9 cellular contexts compared by ENCODE assay signal in the genomic region with DNA sequence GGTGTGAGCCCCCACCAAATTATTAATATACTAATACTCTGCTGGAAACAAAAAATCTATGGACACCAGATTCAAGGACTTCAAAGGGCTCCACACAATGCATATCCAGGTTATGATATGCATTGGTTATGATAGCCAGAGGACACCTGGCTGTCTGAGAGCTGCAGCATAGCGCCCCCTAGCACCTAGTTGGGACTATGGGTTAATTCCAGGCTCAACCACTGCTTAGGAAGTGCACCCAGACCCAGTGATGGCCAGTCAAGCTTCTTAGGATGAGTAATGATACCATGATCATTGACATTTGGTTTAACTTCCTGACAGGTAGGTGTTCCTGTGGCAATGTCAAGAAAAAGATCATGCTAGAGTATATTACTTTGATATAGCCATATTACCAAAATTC. TPM values are rescaled to one million over a fixed set of nuclear protein-coding genes. Genes with fewer than 3 reads are reported as not detected.
DNase-seq lines count a peak whose midpoint lies in the region; ATAC-seq and TF ChIP-seq lines count a peak whose summit lies in the region.
"Had no signal": no experiment of that assay in that cellular context is flagged by ENCODE, and none has a peak within 500 bp of the region (broad histone marks: within the 10 kb centered on the region; RNA-seq: fewer than 3 reads in every experiment).

No MANE protein-coding gene starts in this region.

- ATAC-seq in HCT116 (peak; percentile 89), GM19035 (IDR thresholded peaks at IDR 0.05; ENCODE audit: unreplicated experiment) (no peak)
- ATAC-seq: T-cell had no signal

- DNase-seq in ELR (ENCODE audit: low read depth) (peak; percentile 56), HCT116 (ENCODE audit: low read depth, low spot score) (peak; percentile 16), SJCRH30 (peak; percentile 24 to 54), islet precursor cell (peak; percentile 70), Peyer's patch (no peak), lower leg skin (ENCODE audit: low spot score in 2 of 2) (no peak)
- DNase-seq: T-cell, tibial artery had no signal

- H3K27ac ChIP-seq in HCT116 (ENCODE audit: low read depth, low read length), result no peak overlapping the region
- H3K27ac ChIP-seq in SJCRH30, result no peak overlapping the region
- H3K27ac ChIP-seq in Peyer's patch, result no peak overlapping the region
- H3K27ac ChIP-seq: tibial artery had no signal

- CTCF ChIA-PET in HCT116 (lab: Charles Lee), result interaction anchor here (0.8 to 1.2 kb wide), 5 partner anchors 9 to 147 kb away, joined by 3 to 4 read pairs (median 3); no protein-coding TSS in a partner anchor

- H3K4me3 ChIP-seq in HCT116 (replicated peaks in 1 of 2; ENCODE audit: low read depth in 1 of 2, low read length in 2 of 2) (no peak overlapping the region), SJCRH30 (no peak overlapping the region), Peyer's patch (no peak overlapping the region), lower leg skin (ENCODE audit: low read depth, poor library complexity, severe bottlenecking) (no peak overlapping the region)
- H3K4me3 ChIP-seq: tibial artery had no signal

- 7 to 13% methylated on average over 1 of the region's 1 CpG for WGBS in lower leg skin, 2 donors

- no peaks in the 10 kb centered on the region for H3K36me3 ChIP-seq in HCT116 (ENCODE audit: control insufficient read depth in 1 of 2, insufficient read depth in 2 of 2, low read length in 2 of 2)
- H3K36me3 ChIP-seq in SJCRH30, result no peaks in the 10 kb centered on the region
- H3K36me3 ChIP-seq in Peyer's patch, result no peaks in the 10 kb centered on the region
- H3K36me3 ChIP-seq: tibial artery had no signal

- no peaks in the 10 kb centered on the region for H3K9me3 ChIP-seq in HCT116 (ENCODE audit: control insufficient read depth in 1 of 2, insufficient read depth in 1 of 2, low read depth in 1 of 2, low read length in 2 of 2)
- H3K9me3 ChIP-seq in SJCRH30 (replicated peaks), result no peaks in the 10 kb centered on the region
- no peaks in the 10 kb centered on the region for H3K9me3 ChIP-seq in Peyer's patch
- H3K9me3 ChIP-seq: tibial artery had no signal

- H3K9me2 ChIP-seq in HCT116 (ENCODE audit: insufficient read depth), result no peaks in the 10 kb centered on the region

- H3K27me3 ChIP-seq in HCT116 (ENCODE audit: insufficient read depth, low read length) (no peaks in the 10 kb centered on the region), SJCRH30 (no peaks in the 10 kb centered on the region), Peyer's patch (no peaks in the 10 kb centered on the region)
- H3K27me3 ChIP-seq: tibial artery had no signal

- no peak for TF ChIP-seq POLR2A in HCT116 (IDR thresholded peaks at IDR 0.05; ENCODE audit: borderline replicate concordance, extremely low read depth, insufficient read depth, insufficient read length)
- no peak for TF ChIP-seq POLR2A in Peyer's patch (IDR thresholded peaks at IDR 0.05)
- TF ChIP-seq POLR2A in lower leg skin (IDR thresholded peaks at IDR 0.05), result no peak

- no peak overlapping the region for H3K9ac ChIP-seq in HCT116 (ENCODE audit: low read length)

- TF ChIP-seq CTCF in HCT116 (IDR thresholded peaks at IDR 0.05 in 2 of 3, conservative IDR thresholded peaks at IDR 0.05 in 1 of 3; ENCODE audit: borderline replicate concordance in 1 of 3, insufficient read depth in 1 of 3, low read depth in 2 of 3, low read length in 2 of 3) (peak in 2 of 3 experiments; percentile 67 to 70; a peak in 4 of 6 replicates), Peyer's patch (IDR thresholded peaks at IDR 0.05) (peak in 2 of 6 experiments; percentile 12 to 30), lower leg skin (IDR thresholded peaks at IDR 0.05) (no peak)

- H3K79me2 ChIP-seq in HCT116 (ENCODE audit: insufficient read depth, low read length), result no peaks in the 10 kb centered on the region

- TF ChIP-seq RAD21 in HCT116 (IDR thresholded peaks at IDR 0.05; ENCODE audit: low read depth), result peak; percentile 51

- intact Hi-C loops in HCT116 (cut with micrococcal nuclease), result no loop called here
- intact Hi-C loops in lower leg skin (cut with DNase I; ENCODE audit: low total_unique reads), result no loop called here

- H3K4me1 ChIP-seq in HCT116 (ENCODE audit: control insufficient read depth in 1 of 2, insufficient read depth in 2 of 2, low read length in 2 of 2) (no peaks in the 10 kb centered on the region), SJCRH30 (no peaks in the 10 kb centered on the region), Peyer's patch (peaks cover 0 to 9% (median 0%) of the 10 kb centered on the region in 4 donors)

- no peak overlapping the region for H2AFZ ChIP-seq in HCT116 (ENCODE audit: low read depth, low read length, poor library complexity, severe bottlenecking)

- H3K4me2 ChIP-seq in HCT116 (ENCODE audit: low read length), result no peak overlapping the region

- RAD21 ChIA-PET in HCT116 (lab: Charles Lee; ENCODE audit: low non-redundant PET in 1 of 2, low total read pairs in 2 of 2, uncharacterized antibody in 2 of 2, unreplicated experiment in 2 of 2), result no interaction called here

- POLR2A ChIA-PET in HCT116 (lab: Charles Lee), result no interaction called here

- H4K20me1 ChIP-seq in HCT116 (ENCODE audit: insufficient read depth), result no peaks in the 10 kb centered on the region

- BruUV-seq in HCT116 (replicated peaks; lab: Mats Ljungman, UMichigan), result no TSS peak

TF ChIP-seq in HCT116, 20 proteins besides CTCF, POLR2A, EP300 and RAD21 (continues in another document):
- TF ChIP-seq ZBTB33 (IDR thresholded peaks at IDR 0.05; ENCODE audit: extremely low read depth, insufficient replicate concordance, low read length) (no peak), POLR2AphosphoS5 (IDR thresholded peaks at IDR 0.05; ENCODE audit: low read depth, low read length) (no peak), SIN3A (IDR thresholded peaks at IDR 0.05; ENCODE audit: low read depth) (no peak), FOSL1 (IDR thresholded peaks at IDR 0.05; ENCODE audit: low read depth) (no peak), YY1 (IDR thresholded peaks at IDR 0.05; ENCODE audit: extremely low read depth, insufficient replicate concordance, low read depth, low read length) (no peak), SRF (IDR thresholded peaks at IDR 0.05; ENCODE audit: low read depth) (no peak), ELF1 (IDR thresholded peaks at IDR 0.05; ENCODE audit: borderline replicate concordance, low read depth) (no peak), REST (IDR thresholded peaks at IDR 0.05; ENCODE audit: low read depth) (no peak), ZFX (IDR thresholded peaks at IDR 0.05) (no peak), MAX (IDR thresholded peaks at IDR 0.05) (no peak), EZH2 (IDR thresholded peaks at IDR 0.05) (no peak), CEBPB (IDR thresholded peaks at IDR 0.05; ENCODE audit: low read depth) (no peak), EGR1 (IDR thresholded peaks at IDR 0.05; ENCODE audit: low read depth) (no peak), TCF7L2 (IDR thresholded peaks at IDR 0.05; ENCODE audit: borderline replicate concordance, extremely low read depth, insufficient read depth, insufficient read length) (no peak)
- TF ChIP-seq, protein P1, sequence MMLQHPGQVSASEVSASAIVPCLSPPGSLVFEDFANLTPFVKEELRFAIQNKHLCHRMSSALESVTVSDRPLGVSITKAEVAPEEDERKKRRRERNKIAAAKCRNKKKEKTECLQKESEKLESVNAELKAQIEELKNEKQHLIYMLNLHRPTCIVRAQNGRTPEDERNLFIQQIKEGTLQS (IDR thresholded peaks at IDR 0.05), result no peak

RNA-seq across cellular contexts. Expression of gene FRZB, which starts 3.8 kb away (rescaled TPM):
- total RNA-seq in HCT116 (2021; ENCODE audit: unreplicated experiment), result 0.49 TPM
- 0.09 and 0.20 TPM in 2 replicates for polyA plus RNA-seq in HCT116 (2012)
- total RNA-seq in SJCRH30 (2014; rRNA removed; shearing (Covaris generic)), result 0.35 and 0.49 TPM in 2 replicates
- 1 to 10 TPM; 3.0 to 9.1 (median 4.5) TPM for total RNA-seq in Peyer's patch
- 10 to 100 TPM in 2 of 4 donors, 1 to 10 TPM in 2; 1.6 to 20.4 (median 12.0) TPM for total RNA-seq in lower leg skin

Comparison
In these comparisons a context has a peak if more than half of its experiments do, and no peak if none do; other contexts are left out.
1. DNase-seq: peak in ELR (single experiment), HCT116 (single experiment), SJCRH30 (2 of 2) and islet precursor cell (single experiment); none in Peyer's patch (0 of 3) and lower leg skin (0 of 2).
2. CTCF ChIP-seq: peak in HCT116 (2 of 3); none in lower leg skin (0 of 3).